ENCODE assay signal across 22 cellular contexts in the genomic region with DNA sequence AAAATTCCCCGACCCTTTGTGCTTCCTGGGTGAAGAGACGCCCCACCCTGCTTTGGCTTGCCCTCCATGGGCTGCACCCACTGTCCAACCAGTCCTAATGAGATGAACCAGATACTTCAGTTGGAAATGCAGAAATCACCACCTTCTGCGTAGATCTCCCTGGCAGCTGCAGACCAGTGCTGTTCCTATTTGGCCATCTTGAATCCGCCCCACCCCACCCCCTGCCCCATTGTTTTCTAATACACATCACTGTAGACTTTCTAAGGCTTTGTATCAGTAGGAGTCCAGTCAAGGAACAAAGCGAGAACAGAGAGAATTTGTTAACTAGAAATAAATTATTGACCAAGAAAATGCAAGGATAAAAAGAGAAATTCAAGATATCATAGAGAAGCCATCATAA.
"Had no signal": no experiment of that assay in that cellular context is flagged by ENCODE, and none has a peak within 500 bp of the region (broad histone marks: within the 10 kb centered on the region; RNA-seq: fewer than 3 reads in every experiment).

No MANE protein-coding gene starts in this region.

- H3K79me2 ChIP-seq: hepatocyte had no signal

- H3K27me3 ChIP-seq: dorsolateral prefrontal cortex, esophagus squamous epithelium, gastrocnemius medialis, hepatocyte, left lung had no signal

- H3K4me1 ChIP-seq: esophagus squamous epithelium, gastrocnemius medialis, left lung, lower lobe of right lung had no signal

- H3K4me3 ChIP-seq: coronary artery, dorsolateral prefrontal cortex, esophagus squamous epithelium, gastrocnemius medialis, hepatocyte, left lung, lower lobe of right lung had no signal

- DNase-seq: dermis blood vessel endothelial cell; dorsolateral prefrontal cortex; effector CD4-positive, alpha-beta T cell; effector memory CD4-positive, alpha-beta T cell; erythroblast; esophagus squamous epithelium; foreskin fibroblast; foreskin melanocyte; gastrocnemius medialis; glutamatergic neuron; head of caudate nucleus; hypothalamus; left cardiac atrium; left lung; left ventricle myocardium superior; lower lobe of right lung; naive thymus-derived CD4-positive, alpha-beta T cell had no signal

- H2AFZ ChIP-seq: hepatocyte had no signal

- H3K27ac ChIP-seq: coronary artery, dorsolateral prefrontal cortex, epithelial cell of prostate, esophagus squamous epithelium, gastrocnemius medialis, hepatocyte, left lung, lower lobe of right lung had no signal

- H3K4me2 ChIP-seq: hepatocyte had no signal

- H3K36me3 ChIP-seq: esophagus squamous epithelium, gastrocnemius medialis, left lung, lower lobe of right lung had no signal

- ATAC-seq: esophagus mucosa; gastrocnemius medialis; left cardiac atrium; left lung; left ventricle myocardium superior; lower lobe of right lung; naive thymus-derived CD4-positive, alpha-beta T cell had no signal

- H3K9me3 ChIP-seq: esophagus squamous epithelium, gastrocnemius medialis, lower lobe of right lung had no signal

- H3K4me3 Mint-ChIP-seq: mesothelial cell of epicardium; naive thymus-derived CD4-positive, alpha-beta T cell had no signal

- H3K36me3 Mint-ChIP-seq: mesothelial cell of epicardium; naive thymus-derived CD4-positive, alpha-beta T cell had no signal

- H3K27ac Mint-ChIP-seq: mesothelial cell of epicardium; naive thymus-derived CD4-positive, alpha-beta T cell had no signal
